In the genomic region with DNA sequence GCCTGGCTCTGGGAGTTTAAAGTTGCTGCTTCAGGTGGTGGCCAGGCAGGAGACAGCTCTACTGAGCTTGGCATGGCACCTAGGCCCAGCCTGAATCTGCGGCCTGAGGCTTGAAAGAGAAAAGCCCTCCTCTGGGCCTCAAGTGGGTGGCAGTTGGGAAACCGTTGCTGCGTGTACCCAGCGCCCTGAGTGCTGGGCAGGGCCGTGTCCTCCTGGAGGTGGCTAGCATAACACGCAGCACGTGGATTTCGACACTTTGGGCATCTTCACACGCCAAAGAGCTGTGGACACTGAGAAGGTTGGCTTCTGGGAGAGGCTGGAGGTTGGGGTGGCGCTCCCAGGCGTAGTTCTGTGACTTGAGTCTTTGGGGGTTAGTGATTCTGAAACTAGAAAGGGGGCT, we compare ENCODE assay signal across 1 cellular context.
TF ChIP-seq lines count a peak whose summit lies in the region.

No MANE protein-coding gene starts in this region.

TF ChIP-seq in K562, 482 proteins besides CTCF, POLR2A, EP300 and RAD21:
- TF ChIP-seq POLR2G (IDR thresholded peaks at IDR 0.05; ENCODE audit: low read depth, low read length) (peak; percentile 50), RBFOX2 (IDR thresholded peaks at IDR 0.05; ENCODE audit: low read depth, low read length) (peak; percentile 54; the same call in 1 of the 2 replicates), HNRNPK (IDR thresholded peaks at IDR 0.05; ENCODE audit: low read depth, low read length, poor library complexity, severe bottlenecking) (no peak)
